3 cellular contexts compared by ENCODE assay signal in the genomic region with DNA sequence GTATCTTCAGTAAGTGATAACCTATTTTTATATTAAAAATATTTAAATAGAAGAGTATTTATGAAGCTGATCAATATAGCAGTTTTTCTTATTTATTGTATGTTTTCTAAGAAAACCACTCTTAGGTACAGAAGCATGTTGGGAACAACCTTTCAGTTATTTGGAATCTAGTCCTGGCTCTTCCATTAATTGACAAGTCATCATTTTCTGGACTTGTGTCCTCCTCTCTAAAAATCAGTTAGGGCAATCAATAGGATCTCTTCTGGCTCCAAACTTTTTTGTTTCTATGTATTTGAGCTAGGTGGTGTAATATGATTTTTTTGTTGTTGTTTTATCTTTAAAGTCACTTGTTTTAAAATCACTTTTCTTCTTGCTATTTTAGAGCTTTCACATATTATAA.
A peak's percentile ranks its signal among the peaks of the same experiment; 100 is the strongest.
TF ChIP-seq lines count a peak whose summit lies in the region.

No MANE protein-coding gene starts in this region.

TF ChIP-seq in HEK293, 187 proteins besides CTCF, POLR2A, EP300 and RAD21:
- TF ChIP-seq GLIS2 (tag by site-specific recombination; IDR thresholded peaks at IDR 0.05) (no peak), ZNF558 (tag by site-specific recombination; IDR thresholded peaks at IDR 0.05) (no peak), ZNF660 (tag by site-specific recombination; IDR thresholded peaks at IDR 0.05) (peak; percentile 36; the same call in 1 of the 2 replicates), ZXDB (tag by site-specific recombination; IDR thresholded peaks at IDR 0.05) (no peak), OVOL3 (tag by site-specific recombination; IDR thresholded peaks at IDR 0.05) (no peak)
- TF ChIP-seq, protein P1, sequence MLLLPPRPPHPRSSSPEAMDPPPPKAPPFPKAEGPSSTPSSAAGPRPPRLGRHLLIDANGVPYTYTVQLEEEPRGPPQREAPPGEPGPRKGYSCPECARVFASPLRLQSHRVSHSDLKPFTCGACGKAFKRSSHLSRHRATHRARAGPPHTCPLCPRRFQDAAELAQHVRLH (tag by site-specific recombination; IDR thresholded peaks at IDR 0.05): no peak

TF ChIP-seq in K562, 482 proteins besides CTCF, POLR2A, EP300 and RAD21:
- TF ChIP-seq BMI1 (IDR thresholded peaks at IDR 0.05; ENCODE audit: low read length) (no peak), NFE2 (IDR thresholded peaks at IDR 0.05; ENCODE audit: low read depth) (no peak), MAFG (tag; conservative IDR thresholded peaks at IDR 0.05) (peak; percentile 48; the same call in 1 of the 2 replicates), MAFF (IDR thresholded peaks at IDR 0.05; ENCODE audit: low read length) (peak; percentile 57; the same call in 1 of the 2 replicates), C11orf30 (IDR thresholded peaks at IDR 0.05; ENCODE audit: low read depth) (peak; percentile 66), RBBP5 (IDR thresholded peaks at IDR 0.05; ENCODE audit: borderline replicate concordance, insufficient read depth, low read length, poor library complexity, severe bottlenecking) (no peak), ARID1B (IDR thresholded peaks at IDR 0.05) (no peak), PURB (CRISPR knock-in tag; IDR thresholded peaks at IDR 0.05; ENCODE audit: low read depth) (no peak), ZNF316 (IDR thresholded peaks at IDR 0.05) (peak; percentile 77)
- TF ChIP-seq, protein P2, sequence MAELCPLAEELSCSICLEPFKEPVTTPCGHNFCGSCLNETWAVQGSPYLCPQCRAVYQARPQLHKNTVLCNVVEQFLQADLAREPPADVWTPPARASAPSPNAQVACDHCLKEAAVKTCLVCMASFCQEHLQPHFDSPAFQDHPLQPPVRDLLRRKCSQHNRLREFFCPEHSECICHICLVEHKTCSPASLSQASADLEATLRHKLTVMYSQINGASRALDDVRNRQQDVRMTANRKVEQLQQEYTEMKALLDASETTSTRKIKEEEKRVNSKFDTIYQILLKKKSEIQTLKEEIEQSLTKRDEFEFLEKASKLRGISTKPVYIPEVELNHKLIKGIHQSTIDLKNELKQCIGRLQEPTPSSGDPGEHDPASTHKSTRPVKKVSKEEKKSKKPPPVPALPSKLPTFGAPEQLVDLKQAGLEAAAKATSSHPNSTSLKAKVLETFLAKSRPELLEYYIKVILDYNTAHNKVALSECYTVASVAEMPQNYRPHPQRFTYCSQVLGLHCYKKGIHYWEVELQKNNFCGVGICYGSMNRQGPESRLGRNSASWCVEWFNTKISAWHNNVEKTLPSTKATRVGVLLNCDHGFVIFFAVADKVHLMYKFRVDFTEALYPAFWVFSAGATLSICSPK (IDR thresholded peaks at IDR 0.05; ENCODE audit: borderline replicate concordance): no peak

TF ChIP-seq in HepG2, 621 proteins besides CTCF, POLR2A, EP300 and RAD21:
- peak; percentile 76 for TF ChIP-seq MAFF (IDR thresholded peaks at IDR 0.05; ENCODE audit: low read depth, low read length)
- TF ChIP-seq MAFK (conservative IDR thresholded peaks at IDR 0.05 in 1 of 2, IDR thresholded peaks at IDR 0.05 in 1 of 2; ENCODE audit: low read length in 2 of 2): peak; percentile 84 to 85
- no peak for TF ChIP-seq U2AF1 (optimal IDR thresholded peaks at IDR 0.05; ENCODE audit: low read depth, low read length)
